ENCODE assay signal across 1 cellular context in genomic region chr16:67667817-67668494, GRCh38.
TF ChIP-seq lines count a peak whose summit lies in the region.

No MANE protein-coding gene starts in this region.

TF ChIP-seq in GM23338, 12 proteins besides CTCF, POLR2A, EP300 and RAD21 (continued from another document):
- TF ChIP-seq ZNF462 (CRISPR knock-in tag; IDR thresholded peaks at IDR 0.05) (no peak), EZH2 (IDR thresholded peaks at IDR 0.05; ENCODE audit: low read depth, unreplicated experiment) (no peak), STAT1 (IDR thresholded peaks at IDR 0.05; ENCODE audit: unreplicated experiment) (no peak), EZH2phosphoT487 (IDR thresholded peaks at IDR 0.05; ENCODE audit: unreplicated experiment) (no peak), ZNF331 (CRISPR knock-in tag; IDR thresholded peaks at IDR 0.05; ENCODE audit: low read depth) (no peak), NANOG (IDR thresholded peaks at IDR 0.05; ENCODE audit: borderline replicate concordance) (no peak), ZNF114 (CRISPR knock-in tag; IDR thresholded peaks at IDR 0.05) (no peak), JUNB (IDR thresholded peaks at IDR 0.05; ENCODE audit: unreplicated experiment) (no peak), ETS1 (IDR thresholded peaks at IDR 0.05) (no peak), CREB1 (CRISPR knock-in tag; IDR thresholded peaks at IDR 0.05; ENCODE audit: low read depth) (no peak)
